ENCODE assay signal across 32 cellular contexts in genomic region chr5:74586831-74587230, GRCh38.
"Had no signal": no experiment of that assay in that cellular context is flagged by ENCODE, and none has a peak within 500 bp of the region (broad histone marks: within the 10 kb centered on the region; RNA-seq: fewer than 3 reads in every experiment).

No MANE protein-coding gene starts in this region.

- H3K36me3 ChIP-seq: brain microvascular endothelial cell, esophagus squamous epithelium, gastroesophageal sphincter, lower lobe of right lung, right lobe of liver, thoracic aorta, upper lobe of left lung had no signal

- H3K36me3 Mint-ChIP-seq: activated CD4-positive, alpha-beta memory T cell treated with anti-CD3 and anti-CD28 coated beads for 36 hours; immature natural killer cell; mesothelial cell of epicardium; naive thymus-derived CD4-positive, alpha-beta T cell had no signal

- H3K4me1 ChIP-seq: gastroesophageal sphincter had no signal

- H3K27ac ChIP-seq: brain microvascular endothelial cell, epithelial cell of prostate, esophagus squamous epithelium, gastroesophageal sphincter, lower lobe of right lung, right lobe of liver, thoracic aorta, upper lobe of left lung, VCaP had no signal

- H3K4me3 ChIP-seq: esophagus squamous epithelium, gastroesophageal sphincter, lower lobe of right lung, right lobe of liver, thoracic aorta, upper lobe of left lung had no signal

- H3K4me1 Mint-ChIP-seq: immature natural killer cell had no signal

- H3K27me3 ChIP-seq: brain microvascular endothelial cell, esophagus squamous epithelium, gastroesophageal sphincter, right lobe of liver, upper lobe of left lung had no signal

- H3K9me3 ChIP-seq: esophagus squamous epithelium, gastroesophageal sphincter, lower lobe of right lung, right lobe of liver, SK-N-SH, thoracic aorta, upper lobe of left lung had no signal

- H3K27ac Mint-ChIP-seq: activated CD4-positive, alpha-beta memory T cell treated with anti-CD3 and anti-CD28 coated beads for 36 hours; activated CD4-positive, alpha-beta T cell treated with anti-CD3 and anti-CD28 coated beads, Interleukin-2, amount 10 ng/mL, durations not matched to agents 24 days and 14 days; activated T-cell treated with anti-CD3 and anti-CD28 coated beads, Interleukin-2, amount 50 U/mL, for 24 hours; endodermal cell; immature natural killer cell; mesothelial cell of epicardium; T-helper 1 cell treated with Interleukin-12 subunit alpha and Interleukin-12 subunit beta and Interleukin-4 antibody, amounts not matched to agents 30 μg/mL and 1 μg/mL, for 36 hours had no signal

- ATAC-seq: activated CD4-positive, CD25-positive, alpha-beta regulatory T cell treated with anti-CD3 and anti-CD28 coated beads, Interleukin-2, amount 50 U/mL, for 24 hours; gastroesophageal sphincter; lower lobe of right lung; naive thymus-derived CD4-positive, alpha-beta T cell; right lobe of liver; stimulated activated naive CD8-positive, alpha-beta T cell treated with anti-CD3 and anti-CD28 coated beads, Interleukin-15, Interleukin-2, amounts not matched to agents 100 U/mL and 50 U/mL, for 24 hours had no signal

- H3K4me2 ChIP-seq: SK-N-SH had no signal

- H3K9me3 Mint-ChIP-seq: activated CD4-positive, alpha-beta memory T cell treated with anti-CD3 and anti-CD28 coated beads for 36 hours; activated T-cell treated with anti-CD3 and anti-CD28 coated beads, Interleukin-2, amount 50 U/mL, for 24 hours; endodermal cell; immature natural killer cell; mesothelial cell of epicardium; T-helper 1 cell treated with Interleukin-12 subunit alpha and Interleukin-12 subunit beta and Interleukin-4 antibody, amounts not matched to agents 30 μg/mL and 1 μg/mL, for 36 hours had no signal

- DNase-seq: activated CD4-positive, alpha-beta memory T cell treated with anti-CD3 and anti-CD28 coated beads for 36 hours; activated CD4-positive, alpha-beta T cell treated with anti-CD3 and anti-CD28 coated beads, Interleukin-2, amount 10 ng/mL, durations not matched to agents 24 days and 14 days; activated CD8-positive, alpha-beta memory T cell treated with anti-CD3 and anti-CD28 coated beads, Interleukin-2, amount 50 U/mL, for 4 hours; activated gamma-delta T cell treated with Interleukin-2 at 50 U/mL for 16 hours; activated naive CD4-positive, alpha-beta T cell treated with anti-CD3 and anti-CD28 coated beads, Interleukin-2, amount 50 U/mL, for 16 hours; activated T-cell treated with anti-CD3 and anti-CD28 coated beads, Interleukin-2, amount 50 U/mL, for 24 hours; amniotic stem cell; brain microvascular endothelial cell; caudate nucleus; endodermal cell; esophagus squamous epithelium; hypothalamus; immature natural killer cell; kidney; lower lobe of right lung; naive thymus-derived CD4-positive, alpha-beta T cell; posterior cingulate gyrus; right lobe of liver; SK-N-SH; stimulated activated CD4-positive, alpha-beta T cell treated with anti-CD3 and anti-CD28 coated beads, Interleukin-12 subunit alpha, Interleukin-12 subunit beta, amount 100 ng/mL, for 4 hours; stimulated activated CD4-positive, alpha-beta T cell treated with anti-CD3 and anti-CD28 coated beads, Interleukin-4, amount 100 ng/mL, for 1 hour; stimulated activated naive CD8-positive, alpha-beta T cell treated with anti-CD3 and anti-CD28 coated beads, Interleukin-15, Interleukin-2, amounts not matched to agents 100 U/mL and 50 U/mL, for 24 hours; SW 1271; T-helper 9 cell; upper lobe of left lung had no signal

- H3K4me3 Mint-ChIP-seq: activated CD4-positive, alpha-beta memory T cell treated with anti-CD3 and anti-CD28 coated beads for 36 hours; activated CD4-positive, alpha-beta T cell treated with anti-CD3 and anti-CD28 coated beads, Interleukin-2, amount 10 ng/mL, durations not matched to agents 24 days and 14 days; activated T-cell treated with anti-CD3 and anti-CD28 coated beads, Interleukin-2, amount 50 U/mL, for 24 hours; endodermal cell; immature natural killer cell; mesothelial cell of epicardium; naive thymus-derived CD4-positive, alpha-beta T cell; T-helper 1 cell treated with Interleukin-12 subunit alpha and Interleukin-12 subunit beta and Interleukin-4 antibody, amounts not matched to agents 30 μg/mL and 1 μg/mL, for 36 hours had no signal

- H3K9ac ChIP-seq: SK-N-SH had no signal
